Comparison of ENCODE assay signal across 10 cellular contexts in genomic region chr2:60152226-60152833, GRCh38.
DNase-seq lines count a peak whose midpoint lies in the region; ATAC-seq and TF ChIP-seq lines count a peak whose summit lies in the region.
"Had no signal": no experiment of that assay in that cellular context is flagged by ENCODE, and none has a peak within 500 bp of the region (broad histone marks: within the 10 kb centered on the region; RNA-seq: fewer than 3 reads in every experiment).

No MANE protein-coding gene starts in this region.

- no peak overlapping the region for H3K4me3 Mint-ChIP-seq in activated T-cell treated with anti-CD3 and anti-CD28 coated beads, Interleukin-2, amount 50 U/mL, for 24 hours
- H3K4me3 Mint-ChIP-seq: CD8-positive, alpha-beta memory T cell had no signal

- no peak overlapping the region for H3K4me3 ChIP-seq in MM.1S (ENCODE audit: low read length)
- no peak overlapping the region for H3K4me3 ChIP-seq in epithelial cell of esophagus (ENCODE audit: low read length)
- H3K4me3 ChIP-seq: SJSA1 had no signal

- H3K9me3 ChIP-seq in MM.1S (replicated peaks; ENCODE audit: insufficient read depth, low read length): no peaks in the 10 kb centered on the region
- H3K9me3 ChIP-seq: SJSA1 had no signal

- H3K36me3 Mint-ChIP-seq in activated T-cell treated with anti-CD3 and anti-CD28 coated beads, Interleukin-2, amount 50 U/mL, for 24 hours (ENCODE audit: low read depth): no peaks in the 10 kb centered on the region
- H3K36me3 Mint-ChIP-seq: CD8-positive, alpha-beta memory T cell had no signal

- no peak overlapping the region for H3K4me2 ChIP-seq in MM.1S (ENCODE audit: low read depth, low read length)

- H3K36me3 ChIP-seq in MM.1S (replicated peaks; ENCODE audit: insufficient read depth, low read length): no peaks in the 10 kb centered on the region
- H3K36me3 ChIP-seq: SJSA1 had no signal

- H2AFZ ChIP-seq in MM.1S (ENCODE audit: low read length): no peak overlapping the region

- peaks cover 2% of the 10 kb centered on the region for H3K9me3 Mint-ChIP-seq in activated T-cell treated with anti-CD3 and anti-CD28 coated beads, Interleukin-2, amount 50 U/mL, for 24 hours

- no peaks in the 10 kb centered on the region for H3K79me2 ChIP-seq in MM.1S (ENCODE audit: low read length)

- peaks cover 8% of the 10 kb centered on the region for H3K4me1 Mint-ChIP-seq in activated T-cell treated with anti-CD3 and anti-CD28 coated beads, Interleukin-2, amount 50 U/mL, for 24 hours (ENCODE audit: low read depth)
- H3K4me1 Mint-ChIP-seq: CD8-positive, alpha-beta memory T cell had no signal

- ATAC-seq in HG03025 (IDR thresholded peaks at IDR 0.05; ENCODE audit: low FRiP score, unreplicated experiment) (no peak), GM21423 (IDR thresholded peaks at IDR 0.05; ENCODE audit: unreplicated experiment) (no peak)

- H3K27ac ChIP-seq in MM.1S (ENCODE audit: low read length): no peak overlapping the region
- H3K27ac ChIP-seq: SJSA1 had no signal

- peak; percentile 43 for DNase-seq in NCI-H2227 (lab: John Stamatoyannopoulos, UW; ENCODE audit: unreplicated experiment)
- DNase-seq in NCI-H2227 treated with DMSO at 0.1 percent for 48 hours (lab: John Stamatoyannopoulos, UW): no peak
- DNase-seq in MM.1S: peak; percentile 35
- peak; percentile 56 for DNase-seq in epithelial cell of esophagus (ENCODE audit: low read depth)
- DNase-seq in renal cortical epithelial cell (ENCODE audit: low read depth): peak; percentile 0
- no peak for DNase-seq in activated T-cell treated with anti-CD3 and anti-CD28 coated beads, Interleukin-2, amount 50 U/mL, for 24 hours

- TF ChIP-seq CTCF in MM.1S (IDR thresholded peaks at IDR 0.05; ENCODE audit: low read length): peak; percentile 87
- peak; percentile 68 for TF ChIP-seq CTCF in epithelial cell of esophagus (IDR thresholded peaks at IDR 0.05; ENCODE audit: insufficient read depth, low read depth, low read length, missing control alignments)

- H3K27me3 Mint-ChIP-seq in activated T-cell treated with anti-CD3 and anti-CD28 coated beads, Interleukin-2, amount 50 U/mL, for 24 hours: peaks cover 2% of the 10 kb centered on the region

- H3F3A ChIP-seq in MM.1S (ENCODE audit: insufficient read depth, low read length): no peaks in the 10 kb centered on the region

- no peaks in the 10 kb centered on the region for H4K20me1 ChIP-seq in MM.1S (ENCODE audit: insufficient read depth, low read length)

- no peak overlapping the region for H3K9ac ChIP-seq in MM.1S (ENCODE audit: low read length)

- H3K9me2 ChIP-seq in MM.1S (replicated peaks; ENCODE audit: insufficient read depth, low read length): no peaks in the 10 kb centered on the region

- no peaks in the 10 kb centered on the region for H3K27me3 ChIP-seq in MM.1S (replicated peaks; ENCODE audit: insufficient read depth, low read length)
- H3K27me3 ChIP-seq: SJSA1 had no signal

- no peak overlapping the region for H3K27ac Mint-ChIP-seq in activated T-cell treated with anti-CD3 and anti-CD28 coated beads, Interleukin-2, amount 50 U/mL, for 24 hours
- H3K27ac Mint-ChIP-seq: CD8-positive, alpha-beta memory T cell had no signal

- no peaks in the 10 kb centered on the region for H3K4me1 ChIP-seq in MM.1S (ENCODE audit: low read length)
- H3K4me1 ChIP-seq: SJSA1 had no signal

Comparison
In these comparisons a context has a peak if more than half of its experiments do, and no peak if none do; other contexts are left out.
1. DNase-seq: peak in NCI-H2227 (single experiment), MM.1S (single experiment), epithelial cell of esophagus (single experiment) and renal cortical epithelial cell (single experiment); none in NCI-H2227 treated with DMSO at 0.1 percent for 48 hours (single experiment) and activated T-cell treated with anti-CD3 and anti-CD28 coated beads, Interleukin-2, amount 50 U/mL, for 24 hours (single experiment).